Comparison of ENCODE assay signal across 17 cellular contexts in genomic region chr2:39724828-39725144, GRCh38. TPM values are rescaled to one million over a fixed set of nuclear protein-coding genes. Genes with fewer than 3 reads are reported as not detected.
"Had no signal": no experiment of that assay in that cellular context is flagged by ENCODE, and none has a peak within 500 bp of the region (broad histone marks: within the 10 kb centered on the region; RNA-seq: fewer than 3 reads in every experiment).

No MANE protein-coding gene starts in this region.

- H3K9me3 ChIP-seq: esophagus squamous epithelium, heart right ventricle, suprapubic skin, upper lobe of left lung had no signal

- H3K36me3 ChIP-seq: esophagus squamous epithelium, heart right ventricle, suprapubic skin, upper lobe of left lung had no signal

- H3K4me3 ChIP-seq: dorsolateral prefrontal cortex, esophagus squamous epithelium, heart right ventricle, suprapubic skin, upper lobe of left lung had no signal

- DNase-seq: activated B cell treated with CpG ODN at 0.5 μM for 24 hours; activated CD8-positive, alpha-beta memory T cell treated with anti-CD3 and anti-CD28 coated beads for 24 hours; activated naive CD4-positive, alpha-beta T cell treated with anti-CD3 and anti-CD28 coated beads for 36 hours; cerebellar nuclear complex; dorsolateral prefrontal cortex; esophagus squamous epithelium; foreskin melanocyte; heart right ventricle; midbrain; naive B cell; occipital lobe; stimulated activated CD4-positive, alpha-beta T cell treated with anti-CD3 and anti-CD28 coated beads, Interleukin-2, amount 100 ng/mL, for 48 hours; stimulated activated naive CD4-positive, alpha-beta T cell treated with Interleukin-2 at 50 U/mL for 16 hours; upper lobe of left lung had no signal

- H3K27ac ChIP-seq: dorsolateral prefrontal cortex, esophagus squamous epithelium, suprapubic skin, upper lobe of left lung had no signal

- H3K4me1 ChIP-seq: suprapubic skin, upper lobe of left lung had no signal

- FAIRE-seq: keratinocyte had no signal

- H3K27me3 ChIP-seq: heart right ventricle, suprapubic skin, upper lobe of left lung had no signal

RNA-seq across cellular contexts. Expression of gene TMEM178A, which starts 59.1 kb away (rescaled TPM):
- total RNA-seq: activated B cell treated with CpG ODN at 0.5 μM for 24 hours; activated CD4-positive, alpha-beta T cell treated with anti-CD3 and anti-CD28 coated beads, Interleukin-2, amount 10 ng/mL, durations not matched to agents 24 days and 14 days had no signal
